In the genomic region with DNA sequence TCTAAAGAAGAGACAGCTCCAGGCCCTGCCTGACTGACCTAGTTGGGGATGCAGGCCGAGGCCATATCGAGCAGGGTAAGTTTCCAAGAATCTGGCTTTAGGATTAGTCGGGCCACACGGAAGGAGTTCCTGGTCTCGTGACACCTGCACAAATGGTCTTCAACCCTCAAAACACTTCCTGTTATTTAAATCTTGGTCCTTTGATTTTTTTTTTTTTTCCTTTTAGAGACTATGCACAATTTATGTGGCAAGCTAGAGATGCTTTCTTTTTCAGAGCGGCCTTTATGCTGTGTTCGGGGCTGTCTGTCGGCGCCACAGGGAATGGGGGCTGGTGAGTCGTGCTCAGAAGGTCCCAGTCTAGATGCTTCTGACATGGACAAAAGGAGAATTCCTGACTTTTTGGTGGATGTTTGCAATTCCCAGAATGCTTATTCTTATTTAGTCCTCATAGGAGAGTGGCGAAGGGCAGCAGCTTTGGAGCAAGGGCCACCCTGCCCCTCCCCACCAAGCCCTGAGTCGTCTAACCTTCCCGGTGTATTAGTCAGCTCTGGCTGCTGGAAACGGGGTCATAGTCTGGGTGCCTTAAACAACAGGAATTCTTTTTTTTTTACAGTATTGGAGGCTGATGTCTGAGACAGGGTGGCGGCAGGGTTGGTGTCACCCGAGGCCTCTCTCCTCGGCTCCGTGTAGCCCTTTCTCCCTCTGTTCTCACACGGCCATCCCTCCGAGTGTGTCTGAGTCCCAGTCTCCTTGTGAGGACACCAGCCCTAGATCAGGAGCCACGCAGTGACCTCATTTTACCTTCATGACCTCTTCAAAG, we compare ENCODE assay signal across 1 cellular context.
TF ChIP-seq lines count a peak whose summit lies in the region.

No MANE protein-coding gene starts in this region.

TF ChIP-seq in HepG2, 621 proteins besides CTCF, POLR2A, EP300 and RAD21 (continued from another document and continues in another):
- TF ChIP-seq, protein P1, sequence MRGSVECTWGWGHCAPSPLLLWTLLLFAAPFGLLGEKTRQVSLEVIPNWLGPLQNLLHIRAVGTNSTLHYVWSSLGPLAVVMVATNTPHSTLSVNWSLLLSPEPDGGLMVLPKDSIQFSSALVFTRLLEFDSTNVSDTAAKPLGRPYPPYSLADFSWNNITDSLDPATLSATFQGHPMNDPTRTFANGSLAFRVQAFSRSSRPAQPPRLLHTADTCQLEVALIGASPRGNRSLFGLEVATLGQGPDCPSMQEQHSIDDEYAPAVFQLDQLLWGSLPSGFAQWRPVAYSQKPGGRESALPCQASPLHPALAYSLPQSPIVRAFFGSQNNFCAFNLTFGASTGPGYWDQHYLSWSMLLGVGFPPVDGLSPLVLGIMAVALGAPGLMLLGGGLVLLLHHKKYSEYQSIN (CRISPR knock-in tag; IDR thresholded peaks at IDR 0.05; ENCODE audit: borderline replicate concordance) = no peak
- TF ChIP-seq, protein P2, sequence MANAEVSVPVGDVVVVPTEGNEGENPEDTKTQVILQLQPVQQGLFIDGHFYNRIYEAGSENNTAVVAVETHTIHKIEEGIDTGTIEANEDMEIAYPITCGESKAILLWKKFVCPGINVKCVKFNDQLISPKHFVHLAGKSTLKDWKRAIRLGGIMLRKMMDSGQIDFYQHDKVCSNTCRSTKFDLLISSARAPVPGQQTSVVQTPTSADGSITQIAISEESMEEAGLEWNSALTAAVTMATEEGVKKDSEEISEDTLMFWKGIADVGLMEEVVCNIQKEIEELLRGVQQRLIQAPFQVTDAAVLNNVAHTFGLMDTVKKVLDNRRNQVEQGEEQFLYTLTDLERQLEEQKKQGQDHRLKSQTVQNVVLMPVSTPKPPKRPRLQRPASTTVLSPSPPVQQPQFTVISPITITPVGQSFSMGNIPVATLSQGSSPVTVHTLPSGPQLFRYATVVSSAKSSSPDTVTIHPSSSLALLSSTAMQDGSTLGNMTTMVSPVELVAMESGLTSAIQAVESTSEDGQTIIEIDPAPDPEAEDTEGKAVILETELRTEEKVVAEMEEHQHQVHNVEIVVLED (CRISPR knock-in tag; IDR thresholded peaks at IDR 0.05; ENCODE audit: borderline replicate concordance) = no peak
- TF ChIP-seq, protein P3, sequence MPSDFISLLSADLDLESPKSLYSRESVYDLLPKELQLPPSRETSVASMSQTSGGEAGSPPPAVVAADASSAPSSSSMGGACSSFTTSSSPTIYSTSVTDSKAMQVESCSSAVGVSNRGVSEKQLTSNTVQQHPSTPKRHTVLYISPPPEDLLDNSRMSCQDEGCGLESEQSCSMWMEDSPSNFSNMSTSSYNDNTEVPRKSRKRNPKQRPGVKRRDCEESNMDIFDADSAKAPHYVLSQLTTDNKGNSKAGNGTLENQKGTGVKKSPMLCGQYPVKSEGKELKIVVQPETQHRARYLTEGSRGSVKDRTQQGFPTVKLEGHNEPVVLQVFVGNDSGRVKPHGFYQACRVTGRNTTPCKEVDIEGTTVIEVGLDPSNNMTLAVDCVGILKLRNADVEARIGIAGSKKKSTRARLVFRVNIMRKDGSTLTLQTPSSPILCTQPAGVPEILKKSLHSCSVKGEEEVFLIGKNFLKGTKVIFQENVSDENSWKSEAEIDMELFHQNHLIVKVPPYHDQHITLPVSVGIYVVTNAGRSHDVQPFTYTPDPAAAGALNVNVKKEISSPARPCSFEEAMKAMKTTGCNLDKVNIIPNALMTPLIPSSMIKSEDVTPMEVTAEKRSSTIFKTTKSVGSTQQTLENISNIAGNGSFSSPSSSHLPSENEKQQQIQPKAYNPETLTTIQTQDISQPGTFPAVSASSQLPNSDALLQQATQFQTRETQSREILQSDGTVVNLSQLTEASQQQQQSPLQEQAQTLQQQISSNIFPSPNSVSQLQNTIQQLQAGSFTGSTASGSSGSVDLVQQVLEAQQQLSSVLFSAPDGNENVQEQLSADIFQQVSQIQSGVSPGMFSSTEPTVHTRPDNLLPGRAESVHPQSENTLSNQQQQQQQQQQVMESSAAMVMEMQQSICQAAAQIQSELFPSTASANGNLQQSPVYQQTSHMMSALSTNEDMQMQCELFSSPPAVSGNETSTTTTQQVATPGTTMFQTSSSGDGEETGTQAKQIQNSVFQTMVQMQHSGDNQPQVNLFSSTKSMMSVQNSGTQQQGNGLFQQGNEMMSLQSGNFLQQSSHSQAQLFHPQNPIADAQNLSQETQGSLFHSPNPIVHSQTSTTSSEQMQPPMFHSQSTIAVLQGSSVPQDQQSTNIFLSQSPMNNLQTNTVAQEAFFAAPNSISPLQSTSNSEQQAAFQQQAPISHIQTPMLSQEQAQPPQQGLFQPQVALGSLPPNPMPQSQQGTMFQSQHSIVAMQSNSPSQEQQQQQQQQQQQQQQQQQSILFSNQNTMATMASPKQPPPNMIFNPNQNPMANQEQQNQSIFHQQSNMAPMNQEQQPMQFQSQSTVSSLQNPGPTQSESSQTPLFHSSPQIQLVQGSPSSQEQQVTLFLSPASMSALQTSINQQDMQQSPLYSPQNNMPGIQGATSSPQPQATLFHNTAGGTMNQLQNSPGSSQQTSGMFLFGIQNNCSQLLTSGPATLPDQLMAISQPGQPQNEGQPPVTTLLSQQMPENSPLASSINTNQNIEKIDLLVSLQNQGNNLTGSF (CRISPR knock-in tag; IDR thresholded peaks at IDR 0.05) = no peak
- no peak for TF ChIP-seq PCBP2 (optimal IDR thresholded peaks at IDR 0.05; ENCODE audit: low read depth, low read length, poor library complexity, severe bottlenecking)
- TF ChIP-seq NCOR1 (IDR thresholded peaks at IDR 0.05; ENCODE audit: borderline replicate concordance, low read length) = peak; percentile 29; the same call in 1 of the 2 replicates
- no peak for TF ChIP-seq ZFAT (CRISPR knock-in tag; conservative IDR thresholded peaks at IDR 0.05)
- TF ChIP-seq TP53 (CRISPR knock-in tag; conservative IDR thresholded peaks at IDR 0.05) = no peak; the same call in 1 of the 2 replicates
- TF ChIP-seq, protein P4, sequence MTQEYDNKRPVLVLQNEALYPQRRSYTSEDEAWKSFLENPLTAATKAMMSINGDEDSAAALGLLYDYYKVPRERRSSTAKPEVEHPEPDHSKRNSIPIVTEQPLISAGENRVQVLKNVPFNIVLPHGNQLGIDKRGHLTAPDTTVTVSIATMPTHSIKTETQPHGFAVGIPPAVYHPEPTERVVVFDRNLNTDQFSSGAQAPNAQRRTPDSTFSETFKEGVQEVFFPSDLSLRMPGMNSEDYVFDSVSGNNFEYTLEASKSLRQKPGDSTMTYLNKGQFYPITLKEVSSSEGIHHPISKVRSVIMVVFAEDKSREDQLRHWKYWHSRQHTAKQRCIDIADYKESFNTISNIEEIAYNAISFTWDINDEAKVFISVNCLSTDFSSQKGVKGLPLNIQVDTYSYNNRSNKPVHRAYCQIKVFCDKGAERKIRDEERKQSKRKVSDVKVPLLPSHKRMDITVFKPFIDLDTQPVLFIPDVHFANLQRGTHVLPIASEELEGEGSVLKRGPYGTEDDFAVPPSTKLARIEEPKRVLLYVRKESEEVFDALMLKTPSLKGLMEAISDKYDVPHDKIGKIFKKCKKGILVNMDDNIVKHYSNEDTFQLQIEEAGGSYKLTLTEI (CRISPR knock-in tag; conservative IDR thresholded peaks at IDR 0.05) = no peak
- no peak for TF ChIP-seq RCOR2 (CRISPR knock-in tag; IDR thresholded peaks at IDR 0.05)
- TF ChIP-seq ARHGAP35 (CRISPR knock-in tag; IDR thresholded peaks at IDR 0.05; ENCODE audit: borderline replicate concordance) = no peak
- no peak for TF ChIP-seq ZNF264 (CRISPR knock-in tag; IDR thresholded peaks at IDR 0.05)
- TF ChIP-seq, protein P5, sequence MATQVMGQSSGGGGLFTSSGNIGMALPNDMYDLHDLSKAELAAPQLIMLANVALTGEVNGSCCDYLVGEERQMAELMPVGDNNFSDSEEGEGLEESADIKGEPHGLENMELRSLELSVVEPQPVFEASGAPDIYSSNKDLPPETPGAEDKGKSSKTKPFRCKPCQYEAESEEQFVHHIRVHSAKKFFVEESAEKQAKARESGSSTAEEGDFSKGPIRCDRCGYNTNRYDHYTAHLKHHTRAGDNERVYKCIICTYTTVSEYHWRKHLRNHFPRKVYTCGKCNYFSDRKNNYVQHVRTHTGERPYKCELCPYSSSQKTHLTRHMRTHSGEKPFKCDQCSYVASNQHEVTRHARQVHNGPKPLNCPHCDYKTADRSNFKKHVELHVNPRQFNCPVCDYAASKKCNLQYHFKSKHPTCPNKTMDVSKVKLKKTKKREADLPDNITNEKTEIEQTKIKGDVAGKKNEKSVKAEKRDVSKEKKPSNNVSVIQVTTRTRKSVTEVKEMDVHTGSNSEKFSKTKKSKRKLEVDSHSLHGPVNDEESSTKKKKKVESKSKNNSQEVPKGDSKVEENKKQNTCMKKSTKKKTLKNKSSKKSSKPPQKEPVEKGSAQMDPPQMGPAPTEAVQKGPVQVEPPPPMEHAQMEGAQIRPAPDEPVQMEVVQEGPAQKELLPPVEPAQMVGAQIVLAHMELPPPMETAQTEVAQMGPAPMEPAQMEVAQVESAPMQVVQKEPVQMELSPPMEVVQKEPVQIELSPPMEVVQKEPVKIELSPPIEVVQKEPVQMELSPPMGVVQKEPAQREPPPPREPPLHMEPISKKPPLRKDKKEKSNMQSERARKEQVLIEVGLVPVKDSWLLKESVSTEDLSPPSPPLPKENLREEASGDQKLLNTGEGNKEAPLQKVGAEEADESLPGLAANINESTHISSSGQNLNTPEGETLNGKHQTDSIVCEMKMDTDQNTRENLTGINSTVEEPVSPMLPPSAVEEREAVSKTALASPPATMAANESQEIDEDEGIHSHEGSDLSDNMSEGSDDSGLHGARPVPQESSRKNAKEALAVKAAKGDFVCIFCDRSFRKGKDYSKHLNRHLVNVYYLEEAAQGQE (IDR thresholded peaks at IDR 0.05; ENCODE audit: borderline replicate concordance in 1 of 2, low read depth in 1 of 2, low read length in 2 of 2) = no peak
- no peak for TF ChIP-seq KAT7 (CRISPR knock-in tag; IDR thresholded peaks at IDR 0.05; ENCODE audit: borderline replicate concordance)
- TF ChIP-seq ZMAT3 (CRISPR knock-in tag; conservative IDR thresholded peaks at IDR 0.05) = no peak
- TF ChIP-seq MAFK (conservative IDR thresholded peaks at IDR 0.05 in 1 of 2, IDR thresholded peaks at IDR 0.05 in 1 of 2; ENCODE audit: low read length in 2 of 2) = no peak
- 0 out of 2 replicates have a peak, but pooled peaks have one; percentile 24 for TF ChIP-seq ZNF317 (CRISPR knock-in tag; IDR thresholded peaks at IDR 0.05)
- TF ChIP-seq, protein P6, sequence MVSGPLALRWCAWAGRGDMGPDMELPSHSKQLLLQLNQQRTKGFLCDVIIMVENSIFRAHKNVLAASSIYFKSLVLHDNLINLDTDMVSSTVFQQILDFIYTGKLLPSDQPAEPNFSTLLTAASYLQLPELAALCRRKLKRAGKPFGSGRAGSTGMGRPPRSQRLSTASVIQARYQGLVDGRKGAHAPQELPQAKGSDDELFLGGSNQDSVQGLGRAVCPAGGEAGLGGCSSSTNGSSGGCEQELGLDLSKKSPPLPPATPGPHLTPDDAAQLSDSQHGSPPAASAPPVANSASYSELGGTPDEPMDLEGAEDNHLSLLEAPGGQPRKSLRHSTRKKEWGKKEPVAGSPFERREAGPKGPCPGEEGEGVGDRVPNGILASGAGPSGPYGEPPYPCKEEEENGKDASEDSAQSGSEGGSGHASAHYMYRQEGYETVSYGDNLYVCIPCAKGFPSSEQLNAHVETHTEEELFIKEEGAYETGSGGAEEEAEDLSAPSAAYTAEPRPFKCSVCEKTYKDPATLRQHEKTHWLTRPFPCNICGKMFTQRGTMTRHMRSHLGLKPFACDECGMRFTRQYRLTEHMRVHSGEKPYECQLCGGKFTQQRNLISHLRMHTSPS (CRISPR knock-in tag; IDR thresholded peaks at IDR 0.05; ENCODE audit: low read depth) = no peak
- no peak for TF ChIP-seq ATF7-NPFF (CRISPR knock-in tag; IDR thresholded peaks at IDR 0.05; ENCODE audit: low read depth)
- TF ChIP-seq NONO (IDR thresholded peaks at IDR 0.05) = no peak
- TF ChIP-seq NONO (CRISPR knock-in tag; conservative IDR thresholded peaks at IDR 0.05) = no peak
- TF ChIP-seq ZNF703 (CRISPR knock-in tag; IDR thresholded peaks at IDR 0.05; ENCODE audit: borderline replicate concordance) = no peak
- 0 out of 2 replicates have a peak, but pooled peaks have one; percentile 6 for TF ChIP-seq JUN (CRISPR knock-in tag; IDR thresholded peaks at IDR 0.05)
- TF ChIP-seq ARNT (IDR thresholded peaks at IDR 0.05) = no peak
- no peak for TF ChIP-seq MEIS2 (CRISPR knock-in tag; IDR thresholded peaks at IDR 0.05)
- TF ChIP-seq, protein P7, sequence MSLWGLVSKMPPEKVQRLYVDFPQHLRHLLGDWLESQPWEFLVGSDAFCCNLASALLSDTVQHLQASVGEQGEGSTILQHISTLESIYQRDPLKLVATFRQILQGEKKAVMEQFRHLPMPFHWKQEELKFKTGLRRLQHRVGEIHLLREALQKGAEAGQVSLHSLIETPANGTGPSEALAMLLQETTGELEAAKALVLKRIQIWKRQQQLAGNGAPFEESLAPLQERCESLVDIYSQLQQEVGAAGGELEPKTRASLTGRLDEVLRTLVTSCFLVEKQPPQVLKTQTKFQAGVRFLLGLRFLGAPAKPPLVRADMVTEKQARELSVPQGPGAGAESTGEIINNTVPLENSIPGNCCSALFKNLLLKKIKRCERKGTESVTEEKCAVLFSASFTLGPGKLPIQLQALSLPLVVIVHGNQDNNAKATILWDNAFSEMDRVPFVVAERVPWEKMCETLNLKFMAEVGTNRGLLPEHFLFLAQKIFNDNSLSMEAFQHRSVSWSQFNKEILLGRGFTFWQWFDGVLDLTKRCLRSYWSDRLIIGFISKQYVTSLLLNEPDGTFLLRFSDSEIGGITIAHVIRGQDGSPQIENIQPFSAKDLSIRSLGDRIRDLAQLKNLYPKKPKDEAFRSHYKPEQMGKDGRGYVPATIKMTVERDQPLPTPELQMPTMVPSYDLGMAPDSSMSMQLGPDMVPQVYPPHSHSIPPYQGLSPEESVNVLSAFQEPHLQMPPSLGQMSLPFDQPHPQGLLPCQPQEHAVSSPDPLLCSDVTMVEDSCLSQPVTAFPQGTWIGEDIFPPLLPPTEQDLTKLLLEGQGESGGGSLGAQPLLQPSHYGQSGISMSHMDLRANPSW (CRISPR knock-in tag; IDR thresholded peaks at IDR 0.05; ENCODE audit: borderline replicate concordance) = no peak
- no peak for TF ChIP-seq ZNF260 (CRISPR knock-in tag; IDR thresholded peaks at IDR 0.05; ENCODE audit: borderline replicate concordance, low read depth)
- TF ChIP-seq, protein P8, sequence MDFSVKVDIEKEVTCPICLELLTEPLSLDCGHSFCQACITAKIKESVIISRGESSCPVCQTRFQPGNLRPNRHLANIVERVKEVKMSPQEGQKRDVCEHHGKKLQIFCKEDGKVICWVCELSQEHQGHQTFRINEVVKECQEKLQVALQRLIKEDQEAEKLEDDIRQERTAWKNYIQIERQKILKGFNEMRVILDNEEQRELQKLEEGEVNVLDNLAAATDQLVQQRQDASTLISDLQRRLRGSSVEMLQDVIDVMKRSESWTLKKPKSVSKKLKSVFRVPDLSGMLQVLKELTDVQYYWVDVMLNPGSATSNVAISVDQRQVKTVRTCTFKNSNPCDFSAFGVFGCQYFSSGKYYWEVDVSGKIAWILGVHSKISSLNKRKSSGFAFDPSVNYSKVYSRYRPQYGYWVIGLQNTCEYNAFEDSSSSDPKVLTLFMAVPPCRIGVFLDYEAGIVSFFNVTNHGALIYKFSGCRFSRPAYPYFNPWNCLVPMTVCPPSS (IDR thresholded peaks at IDR 0.05) = no peak
- TF ChIP-seq POGZ (CRISPR knock-in tag; IDR thresholded peaks at IDR 0.05) = no peak; the same call in 1 of the 2 replicates
- no peak for TF ChIP-seq MZF1 (CRISPR knock-in tag; IDR thresholded peaks at IDR 0.05; ENCODE audit: borderline replicate concordance)
- TF ChIP-seq, protein P9, sequence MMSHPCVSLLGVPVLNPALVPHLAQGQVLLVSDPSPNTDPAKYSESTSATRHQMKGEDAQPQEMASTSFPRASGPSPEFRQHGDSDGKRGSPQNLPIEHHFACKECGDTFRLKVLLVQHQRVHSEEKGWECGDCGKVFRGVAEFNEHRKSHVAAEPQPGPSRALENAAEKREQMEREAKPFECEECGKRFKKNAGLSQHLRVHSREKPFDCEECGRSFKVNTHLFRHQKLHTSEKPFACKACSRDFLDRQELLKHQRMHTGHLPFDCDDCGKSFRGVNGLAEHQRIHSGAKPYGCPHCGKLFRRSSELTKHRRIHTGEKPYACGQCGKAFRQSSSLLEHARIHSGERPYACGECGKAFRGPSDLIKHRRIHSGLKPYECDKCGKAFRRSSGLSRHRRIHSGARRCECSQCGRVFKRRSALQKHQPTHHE (CRISPR knock-in tag; IDR thresholded peaks at IDR 0.05; ENCODE audit: borderline replicate concordance) = no peak
- TF ChIP-seq ZFP62 (CRISPR knock-in tag; IDR thresholded peaks at IDR 0.05) = no peak
- TF ChIP-seq ZNF790 (CRISPR knock-in tag; IDR thresholded peaks at IDR 0.05; ENCODE audit: borderline replicate concordance) = no peak
